In genomic region chr6:55812509-55812908, GRCh38 we compare ENCODE assay signal across 16 cellular contexts.
"Had no signal": no experiment of that assay in that cellular context is flagged by ENCODE, and none has a peak within 500 bp of the region (broad histone marks: within the 10 kb centered on the region; RNA-seq: fewer than 3 reads in every experiment).

No MANE protein-coding gene starts in this region.

- H3K4me3 Mint-ChIP-seq: immature natural killer cell, naive B cell had no signal

- H3K9me3 ChIP-seq: esophagus muscularis mucosa, lower lobe of right lung, stomach, thoracic aorta had no signal

- FAIRE-seq: endometrium had no signal

- H3K27ac ChIP-seq: brain microvascular endothelial cell, dorsolateral prefrontal cortex, esophagus muscularis mucosa, lower lobe of right lung, parathyroid adenoma, stomach, thoracic aorta had no signal

- H3K27ac Mint-ChIP-seq: activated naive CD4-positive, alpha-beta T cell treated with anti-CD3 and anti-CD28 coated beads, Interleukin-2, amount 50 U/mL, for 72 hours; immature natural killer cell; naive B cell had no signal

- H3K4me1 ChIP-seq: esophagus muscularis mucosa, lower lobe of right lung, parathyroid adenoma, stomach had no signal

- H3K27me3 ChIP-seq: brain microvascular endothelial cell, esophagus muscularis mucosa, stomach had no signal

- ATAC-seq: activated naive CD4-positive, alpha-beta T cell treated with anti-CD3 and anti-CD28 coated beads, Interleukin-2, amount 50 U/mL, for 72 hours; left cardiac atrium; lower lobe of right lung had no signal

- H3K4me1 Mint-ChIP-seq: immature natural killer cell, naive B cell had no signal

- H3K4me3 ChIP-seq: dorsolateral prefrontal cortex, esophagus muscularis mucosa, lower lobe of right lung, stomach, thoracic aorta had no signal

- DNase-seq: activated T-cell treated with anti-CD3 and anti-CD28 coated beads, Interleukin-2, amount 50 U/mL, for 1 hour; amygdala; brain microvascular endothelial cell; dorsolateral prefrontal cortex; immature natural killer cell; left cardiac atrium; lower lobe of right lung; naive B cell; stimulated activated CD4-positive, alpha-beta T cell treated with anti-CD3 and anti-CD28 coated beads, Interleukin-15, amount 100 ng/mL, for 24 hours; stimulated activated CD4-positive, alpha-beta T cell treated with anti-CD3 and anti-CD28 coated beads, Interleukin-4, amount 100 ng/mL, for 24 hours; stomach had no signal

- H3K36me3 ChIP-seq: brain microvascular endothelial cell, esophagus muscularis mucosa, lower lobe of right lung, stomach, thoracic aorta had no signal

- H3K36me3 Mint-ChIP-seq: activated naive CD4-positive, alpha-beta T cell treated with anti-CD3 and anti-CD28 coated beads, Interleukin-2, amount 50 U/mL, for 72 hours; immature natural killer cell; naive B cell had no signal

- H3K27me3 Mint-ChIP-seq: naive B cell had no signal
